In genomic region chr22:27383896-27384295, GRCh38 we compare ENCODE assay signal across 25 cellular contexts.
DNase-seq lines count a peak whose midpoint lies in the region; ATAC-seq, FAIRE-seq and TF ChIP-seq lines count a peak whose summit lies in the region.
"Had no signal": no experiment of that assay in that cellular context is flagged by ENCODE, and none has a peak within 500 bp of the region (broad histone marks: within the 10 kb centered on the region; RNA-seq: fewer than 3 reads in every experiment).

No MANE protein-coding gene starts in this region.

- H3K36me3 Mint-ChIP-seq in HFFc6 (ENCODE audit: low read depth) = no peaks in the 10 kb centered on the region
- H3K36me3 Mint-ChIP-seq: CD14-positive monocyte; CD8-positive, alpha-beta memory T cell had no signal

- POLR2A ChIA-PET in K562 (lab: Yijun Ruan, JAX) = no interaction called here

- no peak overlapping the region for H2BK12ac ChIP-seq in mesenchymal stem cell (ENCODE audit: low read length in 2 of 2)

- H4K91ac ChIP-seq in mesenchymal stem cell (ENCODE audit: low read length) = no peak overlapping the region

- H3K4ac ChIP-seq in mesenchymal stem cell (ENCODE audit: low read depth in 1 of 2, low read length in 2 of 2) = no peak overlapping the region

- H3K9me2 ChIP-seq in Karpas-422 (replicated peaks; ENCODE audit: insufficient read depth, low read length) = no peaks in the 10 kb centered on the region

- CTCF ChIA-PET in K562 (lab: Yijun Ruan, JAX; ENCODE audit: low intra/inter-chr PET ratio) = no interaction called here

- H3K9ac ChIP-seq in Karpas-422 (ENCODE audit: low read length) (no peak overlapping the region), K562 (ENCODE audit: insufficient read depth in 1 of 2, low read depth in 2 of 2, low read length in 2 of 2) (no peak overlapping the region), mesenchymal stem cell (ENCODE audit: low read length) (no peak overlapping the region)
- H3K9ac ChIP-seq: BLaER1 treated with 17β-estradiol and CSF1 and Interleukin-3, amounts not matched to agents 10 nM and 100 nM had no signal

- H4K20me1 ChIP-seq in Karpas-422 (ENCODE audit: insufficient read depth, low read depth, low read length) (no peaks in the 10 kb centered on the region), K562 (replicated peaks; ENCODE audit: control insufficient read depth, insufficient read depth, low read length) (no peaks in the 10 kb centered on the region)
- H4K20me1 ChIP-seq: BLaER1 treated with 17β-estradiol and CSF1 and Interleukin-3, amounts not matched to agents 10 nM and 100 nM had no signal

- TF ChIP-seq POLR2A in K562 (conservative IDR thresholded peaks at IDR 0.05) = no peak

- DNase-seq in Karpas-422 = peak; percentile 34
- no peak for DNase-seq in K562 (ENCODE audit: extremely low read depth in 1 of 4, low spot score in 3 of 4)
- DNase-seq in mesenchymal stem cell = no peak
- DNase-seq in HFFc6 = no peak
- DNase-seq in cerebellar cortex (ENCODE audit: low spot score) = no peak
- DNase-seq in NCI-H345 (lab: John Stamatoyannopoulos, UW) = no peak
- DNase-seq: 8988T; ACHN; AML-193; BE2C; CD4-positive, alpha-beta T cell; CD8-positive, alpha-beta memory T cell; DMS 273 treated with DMSO at 0.1 percent for 48 hours; DMS79; EL; GF-D8 had no signal

- no peaks in the 10 kb centered on the region for H3K4me1 Mint-ChIP-seq in HFFc6 (ENCODE audit: low read depth)
- H3K4me1 Mint-ChIP-seq: CD14-positive monocyte; CD8-positive, alpha-beta memory T cell had no signal

- H2AFZ ChIP-seq in Karpas-422 (ENCODE audit: low read length) (no peak overlapping the region), K562 (ENCODE audit: low read depth, low read length) (no peak overlapping the region), mesenchymal stem cell (ENCODE audit: low read depth, low read length) (no peak overlapping the region)
- H2AFZ ChIP-seq: GM23338 had no signal

- no peak overlapping the region for H3K4me3 Mint-ChIP-seq in HFFc6
- H3K4me3 Mint-ChIP-seq: CD4-positive, alpha-beta T cell; CD8-positive, alpha-beta memory T cell; GM23338 had no signal

- peaks cover 55% of the 10 kb centered on the region for H3K27me3 Mint-ChIP-seq in HFFc6 (ENCODE audit: insufficient read depth)

- intact Hi-C loops in K562 (cut with micrococcal nuclease) = no loop called here

- FAIRE-seq in K562 (lab: Jason Lieb, UNC) = no peak
- FAIRE-seq: A549, D721Med, GM12891, GM18507, H54 had no signal

- H3K36me3 ChIP-seq in Karpas-422 (ENCODE audit: insufficient read depth, low read length) = no peaks in the 10 kb centered on the region
- H3K36me3 ChIP-seq in K562 (ENCODE audit: control insufficient read depth, insufficient read depth, low read length) = no peaks in the 10 kb centered on the region
- no peaks in the 10 kb centered on the region for H3K36me3 ChIP-seq in mesenchymal stem cell (ENCODE audit: control insufficient read depth in 1 of 2, insufficient read depth in 2 of 2, low read depth in 1 of 2, low read length in 2 of 2)
- H3K36me3 ChIP-seq: BE2C; BLaER1 treated with 17β-estradiol and CSF1 and Interleukin-3, amounts not matched to agents 10 nM and 100 nM; HAP-1 had no signal

- peak overlapping the region; percentile 40 for H2AK5ac ChIP-seq in mesenchymal stem cell (ENCODE audit: low read length, severe bottlenecking)

- no peaks in the 10 kb centered on the region for H3K9me3 ChIP-seq in Karpas-422 (ENCODE audit: low read length)
- no peaks in the 10 kb centered on the region for H3K9me3 ChIP-seq in K562 (replicated peaks; ENCODE audit: control insufficient read depth, insufficient read depth, low read depth, low read length)
- no peaks in the 10 kb centered on the region for H3K9me3 ChIP-seq in mesenchymal stem cell (ENCODE audit: control insufficient read depth, low read length)
- H3K9me3 ChIP-seq: A549; BE2C; BLaER1 treated with 17β-estradiol and CSF1 and Interleukin-3, amounts not matched to agents 10 nM and 100 nM; HAP-1 had no signal

- H3K4me1 ChIP-seq in Karpas-422 (ENCODE audit: low read length) (peaks cover 68% of the 10 kb centered on the region), K562 (replicated peaks in 1 of 2; ENCODE audit: control insufficient read depth in 2 of 2, insufficient read depth in 2 of 2, low read length in 2 of 2) (no peaks in the 10 kb centered on the region), mesenchymal stem cell (ENCODE audit: control insufficient read depth, insufficient read depth, low read depth, low read length) (peaks cover 14% of the 10 kb centered on the region)
- H3K4me1 ChIP-seq: A549 had no signal

- TF ChIP-seq CTCF in K562 (IDR thresholded peaks at IDR 0.05 in 2 of 3, conservative IDR thresholded peaks at IDR 0.05 in 1 of 3; ENCODE audit: insufficient read depth in 2 of 3, low read depth in 1 of 3, low read length in 3 of 3) (no peak), HFFc6 (IDR thresholded peaks at IDR 0.05) (no peak)

- no peak overlapping the region for H3K14ac ChIP-seq in mesenchymal stem cell (ENCODE audit: low read length in 2 of 2)

- H3K9me3 Mint-ChIP-seq in HFFc6 = no peaks in the 10 kb centered on the region
- H3K9me3 Mint-ChIP-seq: CD14-positive monocyte; CD4-positive, alpha-beta T cell; CD8-positive, alpha-beta memory T cell; GM23338 had no signal

- H3K4me3 ChIP-seq in Karpas-422 (ENCODE audit: low read length) (no peak overlapping the region), K562 (no peak overlapping the region), mesenchymal stem cell (ENCODE audit: insufficient read depth in 1 of 2, low read depth in 1 of 2, low read length in 2 of 2) (no peak overlapping the region)
- H3K4me3 ChIP-seq: A549; BLaER1 treated with 17β-estradiol and CSF1 and Interleukin-3, amounts not matched to agents 10 nM and 100 nM; GM23338; HAP-1 had no signal

- H3K4me2 ChIP-seq in Karpas-422 (ENCODE audit: low read depth, low read length, poor library complexity, severe bottlenecking) (no peak overlapping the region), K562 (ENCODE audit: insufficient read depth, low read length) (no peak overlapping the region), mesenchymal stem cell (ENCODE audit: low read length, poor library complexity, severe bottlenecking) (no peak overlapping the region)
- H3K4me2 ChIP-seq: A549, GM23338 had no signal

- no peak overlapping the region for H2BK120ac ChIP-seq in mesenchymal stem cell (ENCODE audit: low read depth, low read length)

- TF ChIP-seq EP300 in K562 (IDR thresholded peaks at IDR 0.05; ENCODE audit: low read length) = no peak

- no peak overlapping the region for H3K18ac ChIP-seq in mesenchymal stem cell (ENCODE audit: low read depth in 1 of 2, low read length in 2 of 2)

- H2BK15ac ChIP-seq in mesenchymal stem cell (ENCODE audit: low read depth, poor library complexity, severe bottlenecking) = no peak overlapping the region

- no peak overlapping the region for H3K23ac ChIP-seq in mesenchymal stem cell (ENCODE audit: low read length in 2 of 2)

- no peak for ATAC-seq in K562
- ATAC-seq: A549, GM23338 had no signal

- no peak overlapping the region for H4K8ac ChIP-seq in mesenchymal stem cell (ENCODE audit: low read length)

- H3K27ac ChIP-seq in Karpas-422 (ENCODE audit: low read length) (no peak overlapping the region), K562 (ENCODE audit: extremely low read depth, low read depth, low read length) (no peak overlapping the region), mesenchymal stem cell (ENCODE audit: low read length, poor library complexity, severe bottlenecking) (no peak overlapping the region)
- H3K27ac ChIP-seq: A549; BLaER1 treated with 17β-estradiol and CSF1 and Interleukin-3, amounts not matched to agents 10 nM and 100 nM had no signal

- no peak overlapping the region for H2BK5ac ChIP-seq in mesenchymal stem cell (ENCODE audit: low read depth, low read length, poor library complexity, severe bottlenecking)

- in situ Hi-C loops in K562 (cut with MboI) = no loop called here

- H3K9me1 ChIP-seq in K562 (ENCODE audit: control insufficient read depth, insufficient read depth, low read length) = no peaks in the 10 kb centered on the region

- no TSS peak for BruUV-seq in K562 (replicated peaks; lab: Mats Ljungman, UMichigan)

- WGBS in K562 (ENCODE audit: insufficient coverage, low coverage, missing lambda C conversion rate) = 0% methylated on average over 2 of the region's 3 CpGs
- WGBS in mesenchymal stem cell = 89% methylated on average over 2 of the region's 3 CpGs

- TF ChIP-seq RAD21 in K562 (CRISPR knock-in tag; conservative IDR thresholded peaks at IDR 0.05 in 1 of 2, IDR thresholded peaks at IDR 0.05 in 1 of 2) = no peak

- H3K79me2 ChIP-seq in Karpas-422 (ENCODE audit: low read length) = no peaks in the 10 kb centered on the region
- no peaks in the 10 kb centered on the region for H3K79me2 ChIP-seq in K562 (ENCODE audit: control insufficient read depth, insufficient read depth, low read length)

- H3K79me1 ChIP-seq in mesenchymal stem cell (replicated peaks; ENCODE audit: low read length, poor library complexity, severe bottlenecking) = no peaks in the 10 kb centered on the region

- H3K27ac Mint-ChIP-seq in HFFc6 = no peak overlapping the region
- H3K27ac Mint-ChIP-seq: CD14-positive monocyte; CD4-positive, alpha-beta T cell; CD8-positive, alpha-beta memory T cell; GM23338 had no signal

- H3K27me3 ChIP-seq in Karpas-422 (ENCODE audit: low read length) (peaks cover 4% of the 10 kb centered on the region; the same call in 1 of the 2 replicates), K562 (ENCODE audit: control insufficient read depth in 2 of 2, insufficient read depth in 2 of 2, low read length in 2 of 2) (peaks cover 3 to 35% of the 10 kb centered on the region in 2 experiments; a peak in 3 of 5 replicates), mesenchymal stem cell (ENCODE audit: control insufficient read depth in 1 of 2, insufficient read depth in 1 of 2, low read length in 2 of 2) (peaks cover 6 to 88% of the 10 kb centered on the region in 2 experiments)

TF ChIP-seq in K562, 482 proteins besides CTCF, POLR2A, EP300 and RAD21:
- peak; percentile 75 for TF ChIP-seq RBM25 (IDR thresholded peaks at IDR 0.05; ENCODE audit: low read depth, low read length, severe bottlenecking)
- TF ChIP-seq, protein P1, sequence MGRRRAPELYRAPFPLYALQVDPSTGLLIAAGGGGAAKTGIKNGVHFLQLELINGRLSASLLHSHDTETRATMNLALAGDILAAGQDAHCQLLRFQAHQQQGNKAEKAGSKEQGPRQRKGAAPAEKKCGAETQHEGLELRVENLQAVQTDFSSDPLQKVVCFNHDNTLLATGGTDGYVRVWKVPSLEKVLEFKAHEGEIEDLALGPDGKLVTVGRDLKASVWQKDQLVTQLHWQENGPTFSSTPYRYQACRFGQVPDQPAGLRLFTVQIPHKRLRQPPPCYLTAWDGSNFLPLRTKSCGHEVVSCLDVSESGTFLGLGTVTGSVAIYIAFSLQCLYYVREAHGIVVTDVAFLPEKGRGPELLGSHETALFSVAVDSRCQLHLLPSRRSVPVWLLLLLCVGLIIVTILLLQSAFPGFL (CRISPR knock-in tag; IDR thresholded peaks at IDR 0.05) = no peak
